Comparison of ENCODE assay signal across 13 cellular contexts in the genomic region with DNA sequence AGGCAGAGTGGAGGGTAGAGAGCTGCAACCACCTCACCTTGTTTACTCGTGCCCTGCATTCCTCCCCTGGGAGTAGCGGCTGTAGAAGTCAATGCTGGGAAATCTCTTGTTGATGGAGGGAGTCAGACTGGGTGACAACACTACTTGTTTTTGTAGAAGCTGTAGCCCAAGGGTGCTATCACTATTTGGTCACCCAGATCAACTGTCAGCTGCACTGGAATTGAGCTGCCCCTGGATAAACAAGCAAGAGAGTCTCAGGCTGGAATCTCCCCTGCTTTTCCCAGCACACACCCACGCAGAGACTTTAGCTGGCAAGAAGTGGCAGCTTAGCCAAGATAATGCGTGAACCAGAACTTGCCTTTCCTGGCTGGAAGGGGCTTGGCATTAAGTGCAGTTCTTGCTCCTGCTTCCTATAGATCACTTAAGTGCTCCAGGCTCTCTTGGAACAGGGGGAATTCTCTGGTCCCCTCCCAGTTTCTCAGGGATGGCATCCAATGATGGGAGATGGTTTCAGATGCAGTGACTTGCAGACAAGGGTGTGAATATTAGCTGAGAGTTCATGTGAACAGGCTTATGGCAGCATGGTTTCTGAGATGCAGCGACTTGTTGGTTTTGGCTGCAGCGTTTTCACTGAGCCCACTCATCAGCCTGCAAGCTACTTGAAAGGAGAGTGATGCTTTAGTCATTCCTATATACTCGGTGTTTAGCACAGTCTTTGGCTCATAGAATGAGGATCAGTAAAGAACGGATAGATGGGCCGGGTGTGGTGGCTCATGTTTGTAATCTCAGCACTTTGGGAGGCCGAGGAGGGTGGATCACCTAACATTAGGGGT. TPM values are rescaled to one million over a fixed set of nuclear protein-coding genes. Genes with fewer than 3 reads are reported as not detected.
DNase-seq lines count a peak whose midpoint lies in the region; ATAC-seq and TF ChIP-seq lines count a peak whose summit lies in the region.
"Had no signal": no experiment of that assay in that cellular context is flagged by ENCODE, and none has a peak within 500 bp of the region (broad histone marks: within the 10 kb centered on the region; RNA-seq: fewer than 3 reads in every experiment).

No MANE protein-coding gene starts in this region.

- TF ChIP-seq CTCF in AG04450 (IDR thresholded peaks at IDR 0.05; ENCODE audit: low read depth, low read length) = no peak
- TF ChIP-seq CTCF in endodermal cell (conservative IDR thresholded peaks at IDR 0.05) = no peak

- peak overlapping the region; percentile 59 for H3K27ac ChIP-seq in AG04450 (ENCODE audit: low read depth, low read length)
- H3K27ac ChIP-seq in endodermal cell (ENCODE audit: low read depth, low read length) = no peak overlapping the region
- H3K27ac ChIP-seq: C4-2B, HL-60 had no signal

- H3K36me3 Mint-ChIP-seq in endodermal cell (ENCODE audit: low read depth) = no peaks in the 10 kb centered on the region
- peaks cover 0 to 14% (median 2%) of the 10 kb centered on the region in 3 donors for H3K36me3 Mint-ChIP-seq in naive thymus-derived CD8-positive, alpha-beta T cell

- H3K27me3 ChIP-seq in AG04450 (ENCODE audit: control insufficient read depth, insufficient read depth, low read length) (no peaks in the 10 kb centered on the region), endodermal cell (ENCODE audit: control insufficient read depth, insufficient read depth, low read length, poor library complexity, severe bottlenecking) (peaks cover 14% of the 10 kb centered on the region)

- CTCF ChIA-PET in AG04450 (lab: Charles Lee) = no interaction called here

- H3K36me3 ChIP-seq in endodermal cell (ENCODE audit: control insufficient read depth, insufficient read depth, low read length) = no peaks in the 10 kb centered on the region

- no peak for ATAC-seq in naive thymus-derived CD8-positive, alpha-beta T cell
- ATAC-seq in HG03521 (IDR thresholded peaks at IDR 0.05; ENCODE audit: unreplicated experiment) (no peak), HG02852 (IDR thresholded peaks at IDR 0.05; ENCODE audit: unreplicated experiment) (no peak)
- ATAC-seq: HCT116 had no signal

- H3K4me1 Mint-ChIP-seq in endodermal cell = peaks cover 34% of the 10 kb centered on the region
- peaks cover 18 to 56% (median 42%) of the 10 kb centered on the region in 4 donors for H3K4me1 Mint-ChIP-seq in naive thymus-derived CD8-positive, alpha-beta T cell

- H3K9ac ChIP-seq in endodermal cell (ENCODE audit: extremely low read depth, low read length, poor library complexity, severe bottlenecking) = no peak overlapping the region

- 91 to 98% methylated on average over 9 to 10 of the region's 10 CpGs for WGBS in endodermal cell (ENCODE audit: insufficient coverage in 1 of 2, insufficient read length in 1 of 2), 2 experiments

- H3K9me3 ChIP-seq in AG04450 (ENCODE audit: control insufficient read depth, insufficient read depth, low read length) (no peaks in the 10 kb centered on the region), endodermal cell (ENCODE audit: control insufficient read depth, low read length) (no peaks in the 10 kb centered on the region)

- H3K27me3 Mint-ChIP-seq in endodermal cell (ENCODE audit: insufficient read depth) = peaks cover 37% of the 10 kb centered on the region
- H3K27me3 Mint-ChIP-seq in naive thymus-derived CD8-positive, alpha-beta T cell = no peaks in the 10 kb centered on the region

- no peak overlapping the region for H3K4me3 Mint-ChIP-seq in endodermal cell
- no peak overlapping the region for H3K4me3 Mint-ChIP-seq in naive thymus-derived CD8-positive, alpha-beta T cell

- H3K9me3 Mint-ChIP-seq in endodermal cell = no peaks in the 10 kb centered on the region
- H3K9me3 Mint-ChIP-seq in naive thymus-derived CD8-positive, alpha-beta T cell = no peaks in the 10 kb centered on the region

- POLR2A ChIA-PET in AG04450 (lab: Yijun Ruan, JAX) = interaction anchor here (1.2 to 1.4 kb wide), 2 partner anchors 29 to 49 kb away, joined by 5 to 7 read pairs; no protein-coding TSS in a partner anchor
- POLR2A ChIA-PET in naive thymus-derived CD8-positive, alpha-beta T cell (lab: Charles Lee) = no interaction called here

- H3K4me3 ChIP-seq in AG04450 (ENCODE audit: low read depth, low read length) = no peak overlapping the region
- H3K4me3 ChIP-seq in endodermal cell (ENCODE audit: low read length) = no peak overlapping the region

- H3K27ac Mint-ChIP-seq in endodermal cell = peak overlapping the region; percentile 21
- H3K27ac Mint-ChIP-seq in naive thymus-derived CD8-positive, alpha-beta T cell = peak overlapping the region in 6 of 10 donors; percentile 7 to 87 (median 45)

- DNase-seq in AG04450 (ENCODE audit: low read depth, low spot score) = no peak
- peak; percentile 62 for DNase-seq in NCI-H2107 (lab: John Stamatoyannopoulos, UW)
- no peak for DNase-seq in endodermal cell
- DNase-seq in naive thymus-derived CD8-positive, alpha-beta T cell = no peak
- DNase-seq in Kasumi-1 (lab: John Stamatoyannopoulos, UW) = no peak
- no peak for DNase-seq in activated T-cell treated with anti-CD3 and anti-CD28 coated beads, Interleukin-2, amount 50 U/mL, for 48 hours
- DNase-seq: activated T-cell treated with anti-CD3 and anti-CD28 coated beads, Interleukin-2, amount 50 U/mL, for 1 hour; NCI-H1930 had no signal

- H3K4me1 ChIP-seq in endodermal cell (ENCODE audit: control insufficient read depth, insufficient read depth, low read length) = peaks cover 24% of the 10 kb centered on the region

RNA-seq across cellular contexts. Expression of gene ATP2B4, which starts 16.8 kb away (rescaled TPM):
- 168 and 204 TPM in 2 replicates for polyA plus RNA-seq in AG04450 (2011; rRNA removed)
- polyA minus RNA-seq in AG04450 (2011; rRNA and poly(A)+ RNA removed) = 319 and 332 TPM in 2 replicates
- total RNA-seq in endodermal cell = 10 to 100 TPM; 34.9 to 60.0 TPM
- polyA plus RNA-seq in endodermal cell (2013, experiment 1 of 2) = 67.4 TPM
- polyA plus RNA-seq in endodermal cell (2013, experiment 2 of 2) = 64.6 TPM
- total RNA-seq in naive thymus-derived CD8-positive, alpha-beta T cell = 10 to 100 TPM; 46.8 to 49.5 TPM
- polyA plus RNA-seq in naive thymus-derived CD8-positive, alpha-beta T cell = 10 to 100 TPM in 1 of 3 donors, 1 to 10 TPM in 2; 4.3 to 17.4 (median 5.3) TPM
